28 cellular contexts compared by ENCODE assay signal in the genomic region with DNA sequence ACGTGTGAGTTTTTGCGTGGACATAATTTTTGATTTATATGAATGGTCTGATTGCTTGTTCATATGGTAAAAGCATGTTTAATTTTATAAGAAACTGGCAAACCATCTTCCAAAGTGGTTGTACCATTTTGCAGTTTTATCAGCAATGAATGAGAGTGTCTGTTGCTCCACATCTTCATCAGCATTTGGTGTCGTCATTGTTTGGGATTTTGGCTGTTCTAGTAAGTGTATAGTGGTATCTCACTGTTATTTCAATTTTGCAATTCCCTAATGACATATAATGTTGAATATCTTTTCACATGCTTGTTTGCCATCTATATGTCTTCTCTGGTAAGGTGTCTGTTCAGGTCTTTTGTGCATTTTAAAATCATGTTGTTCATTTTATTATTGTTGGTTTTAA.
"Had no signal": no experiment of that assay in that cellular context is flagged by ENCODE, and none has a peak within 500 bp of the region (broad histone marks: within the 10 kb centered on the region; RNA-seq: fewer than 3 reads in every experiment).

No MANE protein-coding gene starts in this region.

- H3K27me3 ChIP-seq: colonic mucosa, esophagus muscularis mucosa, gastrocnemius medialis, gastroesophageal sphincter, heart left ventricle, hepatocyte had no signal

- H3K4me1 ChIP-seq: colonic mucosa, esophagus muscularis mucosa, esophagus squamous epithelium, foreskin keratinocyte, gastrocnemius medialis, gastroesophageal sphincter, heart left ventricle, heart right ventricle had no signal

- H3K36me3 ChIP-seq: colonic mucosa, esophagus muscularis mucosa, esophagus squamous epithelium, gastrocnemius medialis, gastroesophageal sphincter, heart left ventricle, heart right ventricle had no signal

- H3K4me2 ChIP-seq: hepatocyte had no signal

- H3K4me3 ChIP-seq: colonic mucosa, coronary artery, dorsolateral prefrontal cortex, esophagus muscularis mucosa, esophagus squamous epithelium, gastrocnemius medialis, gastroesophageal sphincter, heart left ventricle, heart right ventricle, hepatocyte had no signal

- H3K27ac ChIP-seq: colonic mucosa, coronary artery, dorsolateral prefrontal cortex, epithelial cell of prostate, esophagus muscularis mucosa, esophagus squamous epithelium, foreskin keratinocyte, gastrocnemius medialis, gastroesophageal sphincter, heart left ventricle, heart right ventricle, hepatocyte had no signal

- FAIRE-seq: endometrium, endothelial cell of umbilical vein, frontal cortex had no signal

- ATAC-seq: effector memory CD8-positive, alpha-beta T cell; esophagus mucosa; foreskin keratinocyte; gastrocnemius medialis; gastroesophageal sphincter; heart left ventricle; heart right ventricle had no signal

- H3K9me3 ChIP-seq: colonic mucosa, esophagus muscularis mucosa, esophagus squamous epithelium, gastrocnemius medialis, gastroesophageal sphincter, heart left ventricle, heart right ventricle had no signal

- H3K79me2 ChIP-seq: hepatocyte had no signal

- DNase-seq: colonic mucosa; cortex of kidney; dermis blood vessel endothelial cell; dorsolateral prefrontal cortex; effector CD4-positive, alpha-beta T cell; effector CD8-positive, alpha-beta T cell; effector memory CD4-positive, alpha-beta T cell; effector memory CD8-positive, alpha-beta T cell; endodermal cell; erythroblast; esophagus squamous epithelium; foreskin fibroblast; foreskin keratinocyte; foreskin melanocyte; gastrocnemius medialis; glutamatergic neuron; head of caudate nucleus; heart left ventricle; heart right ventricle had no signal

- H2AFZ ChIP-seq: hepatocyte had no signal
